In the genomic region with DNA sequence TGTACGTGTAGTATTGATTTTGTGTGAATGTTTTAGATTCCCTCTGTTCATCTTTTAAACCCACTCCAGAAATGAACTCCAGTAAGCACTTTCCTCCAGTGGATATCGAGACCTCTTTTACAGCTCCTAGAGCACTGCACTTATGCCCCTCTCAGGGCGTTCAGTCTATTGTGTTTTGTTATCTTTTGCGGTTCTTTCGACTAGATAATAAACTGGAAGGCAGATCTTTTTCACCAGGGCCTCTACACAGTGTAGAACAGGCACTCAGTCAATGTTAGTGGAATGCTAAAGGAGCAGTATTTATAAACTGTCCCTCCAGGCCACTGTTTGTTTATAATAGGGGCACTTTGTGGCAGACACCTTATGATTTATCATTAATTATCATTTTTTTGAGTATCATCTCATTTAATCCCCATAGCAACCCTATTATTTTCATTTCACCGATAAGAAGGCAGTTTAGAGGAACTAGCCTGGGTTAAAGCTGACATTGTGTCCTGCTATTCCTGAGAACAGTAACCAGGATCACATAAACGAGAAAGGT, we compare ENCODE assay signal across 8 cellular contexts. TPM values are rescaled to one million over a fixed set of nuclear protein-coding genes. Genes with fewer than 3 reads are reported as not detected.
A peak's percentile ranks its signal among the peaks of the same experiment; 100 is the strongest.
DNase-seq lines count a peak whose midpoint lies in the region; ATAC-seq, FAIRE-seq and TF ChIP-seq lines count a peak whose summit lies in the region.

No MANE protein-coding gene starts in this region.

- peaks cover 3% of the 10 kb centered on the region for H3K36me3 ChIP-seq in CD4-positive, CD25-positive, alpha-beta regulatory T cell (ENCODE audit: control insufficient read depth, insufficient read depth, low read length)
- peaks cover 8% of the 10 kb centered on the region; the same call in 1 of the 2 replicates for H3K36me3 ChIP-seq in KOPT-K1 (ENCODE audit: insufficient read depth, low read length)
- no peaks in the 10 kb centered on the region for H3K36me3 ChIP-seq in liver (ENCODE audit: control insufficient read depth in 4 of 4, insufficient read depth in 3 of 4, low read depth in 1 of 4, low read length in 3 of 4)
- no peaks in the 10 kb centered on the region for H3K36me3 ChIP-seq in upper lobe of right lung

- H3K4me3 Mint-ChIP-seq in CD4-positive, CD25-positive, alpha-beta regulatory T cell, result peak overlapping the region; percentile 87 to 95 (median 93)
- peak overlapping the region; percentile 95 for H3K4me3 Mint-ChIP-seq in activated naive CD8-positive, alpha-beta T cell treated with anti-CD3 and anti-CD28 coated beads, Interleukin-2, amount 10 ng/mL, durations not matched to agents 7 days and 5 days

- POLR2A ChIA-PET in activated naive CD8-positive, alpha-beta T cell treated with anti-CD3 and anti-CD28 coated beads, Interleukin-2, amount 10 ng/mL, durations not matched to agents 7 days and 5 days (lab: Charles Lee), result interaction anchor here (1.2 to 6.3 kb wide), 10 partner anchors 8 to 371 kb away, joined by 3 to 166 read pairs (median 19); a partner anchor contains a TSS

- TF ChIP-seq CTCF in liver (IDR thresholded peaks at IDR 0.05; ENCODE audit: low read depth, low read length, missing input control) (no peak), upper lobe of right lung (IDR thresholded peaks at IDR 0.05) (no peak)

- peak overlapping the region; percentile 78 for H3K4me3 ChIP-seq in CD4-positive, CD25-positive, alpha-beta regulatory T cell (ENCODE audit: low read depth, low read length)
- H3K4me3 ChIP-seq in liver (ENCODE audit: low read depth in 1 of 3, low read length in 3 of 3), result peak overlapping the region; percentile 72 to 97 (median 72)
- peak overlapping the region; percentile 88 for H3K4me3 ChIP-seq in upper lobe of right lung

- H3K27ac ChIP-seq in CD4-positive, CD25-positive, alpha-beta regulatory T cell (ENCODE audit: insufficient read depth, low read length, poor library complexity, severe bottlenecking), result peak overlapping the region; percentile 87
- H3K27ac ChIP-seq in KOPT-K1 (ENCODE audit: low read depth, low read length, poor library complexity, severe bottlenecking) (peak overlapping the region; percentile 76), liver (ENCODE audit: low read depth in 1 of 2, low read length in 2 of 2) (peak overlapping the region; percentile 98), upper lobe of right lung (peak overlapping the region; percentile 97)

- H3K4me1 ChIP-seq in CD4-positive, CD25-positive, alpha-beta regulatory T cell (ENCODE audit: control insufficient read depth, insufficient read depth, low read length, poor library complexity, severe bottlenecking), result peaks cover 54% of the 10 kb centered on the region
- peaks cover 2 to 40% (median 28%) of the 10 kb centered on the region in 4 donors for H3K4me1 ChIP-seq in liver (ENCODE audit: control insufficient read depth in 4 of 4, insufficient read depth in 4 of 4, low read length in 3 of 4)
- H3K4me1 ChIP-seq in upper lobe of right lung, result peaks cover 48% of the 10 kb centered on the region

- no peaks in the 10 kb centered on the region for H3K27me3 Mint-ChIP-seq in CD4-positive, CD25-positive, alpha-beta regulatory T cell
- no peaks in the 10 kb centered on the region for H3K27me3 Mint-ChIP-seq in activated naive CD8-positive, alpha-beta T cell treated with anti-CD3 and anti-CD28 coated beads, Interleukin-2, amount 10 ng/mL, durations not matched to agents 7 days and 5 days

- peak overlapping the region; percentile 96 to 98 (median 97) for H3K27ac Mint-ChIP-seq in CD4-positive, CD25-positive, alpha-beta regulatory T cell
- peak overlapping the region; percentile 96 for H3K27ac Mint-ChIP-seq in activated naive CD8-positive, alpha-beta T cell treated with anti-CD3 and anti-CD28 coated beads, Interleukin-2, amount 10 ng/mL, durations not matched to agents 7 days and 5 days

- peak in 1 of 3 donors; percentile 57 for DNase-seq in CD4-positive, CD25-positive, alpha-beta regulatory T cell
- DNase-seq in activated naive CD8-positive, alpha-beta T cell treated with anti-CD3 and anti-CD28 coated beads, Interleukin-2, amount 10 ng/mL, durations not matched to agents 7 days and 5 days, result no peak
- DNase-seq in upper lobe of right lung (no peak), head of caudate nucleus (no peak), urothelium cell line (ENCODE audit: low spot score) (no peak), hippocampal formation (lab: John Stamatoyannopoulos, UW) (no peak)

- TF ChIP-seq RAD21 in liver (IDR thresholded peaks at IDR 0.05), result no peak

- peak overlapping the region; percentile 65 to 96 for H3K9ac ChIP-seq in liver (ENCODE audit: low read depth in 1 of 2, low read length in 2 of 2)

- intact Hi-C loops in upper lobe of right lung (cut with DNase I) (no loop called here), head of caudate nucleus (cut with DNase I) (loop anchor here (2.0 to 10.0 kb wide), 3 partner anchors 64 to 517 kb away; a partner anchor contains a TSS)

- no peak for FAIRE-seq in urothelium cell line (lab: Jason Lieb, UNC)

- peaks cover 5% of the 10 kb centered on the region for H3K36me3 Mint-ChIP-seq in CD4-positive, CD25-positive, alpha-beta regulatory T cell
- peaks cover 30% of the 10 kb centered on the region for H3K36me3 Mint-ChIP-seq in activated naive CD8-positive, alpha-beta T cell treated with anti-CD3 and anti-CD28 coated beads, Interleukin-2, amount 10 ng/mL, durations not matched to agents 7 days and 5 days

- 14% methylated on average over 7 of the region's 7 CpGs for WGBS in liver

- no peaks in the 10 kb centered on the region for H3K9me3 Mint-ChIP-seq in CD4-positive, CD25-positive, alpha-beta regulatory T cell
- no peaks in the 10 kb centered on the region for H3K9me3 Mint-ChIP-seq in activated naive CD8-positive, alpha-beta T cell treated with anti-CD3 and anti-CD28 coated beads, Interleukin-2, amount 10 ng/mL, durations not matched to agents 7 days and 5 days

- no peaks in the 10 kb centered on the region for H3K9me3 ChIP-seq in CD4-positive, CD25-positive, alpha-beta regulatory T cell (ENCODE audit: control insufficient read depth in 2 of 2, low read length in 2 of 2)
- H3K9me3 ChIP-seq in KOPT-K1 (ENCODE audit: insufficient read depth, low read length, poor library complexity, severe bottlenecking), result no peaks in the 10 kb centered on the region
- H3K9me3 ChIP-seq in liver (ENCODE audit: control insufficient read depth in 4 of 4, low read length in 3 of 4), result no peaks in the 10 kb centered on the region
- H3K9me3 ChIP-seq in upper lobe of right lung, result no peaks in the 10 kb centered on the region

- peaks cover 40 to 72% (median 56%) of the 10 kb centered on the region in 4 donors for H3K4me1 Mint-ChIP-seq in CD4-positive, CD25-positive, alpha-beta regulatory T cell
- H3K4me1 Mint-ChIP-seq in activated naive CD8-positive, alpha-beta T cell treated with anti-CD3 and anti-CD28 coated beads, Interleukin-2, amount 10 ng/mL, durations not matched to agents 7 days and 5 days, result peaks cover 48% of the 10 kb centered on the region

- H3K27me3 ChIP-seq in CD4-positive, CD25-positive, alpha-beta regulatory T cell (ENCODE audit: control insufficient read depth, insufficient read depth, low read length), result no peaks in the 10 kb centered on the region
- H3K27me3 ChIP-seq in liver (ENCODE audit: control insufficient read depth in 4 of 4, insufficient read depth in 4 of 4, low read length in 3 of 4) (no peaks in the 10 kb centered on the region), upper lobe of right lung (no peaks in the 10 kb centered on the region)

- ATAC-seq in CD4-positive, CD25-positive, alpha-beta regulatory T cell (ENCODE audit: low read depth in 2 of 2), result no peak
- ATAC-seq in activated naive CD8-positive, alpha-beta T cell treated with anti-CD3 and anti-CD28 coated beads, Interleukin-2, amount 10 ng/mL, durations not matched to agents 7 days and 5 days (ENCODE audit: low read depth), result no peak
- ATAC-seq in upper lobe of right lung, result no peak

TF ChIP-seq in liver, 16 proteins besides CTCF, POLR2A, EP300 and RAD21:
- no peak for TF ChIP-seq FOXA1 (IDR thresholded peaks at IDR 0.05)
- no peak for TF ChIP-seq RXRA (IDR thresholded peaks at IDR 0.05)
- TF ChIP-seq HNF4G (IDR thresholded peaks at IDR 0.05), result no peak
- TF ChIP-seq JUND (IDR thresholded peaks at IDR 0.05), result no peak
- peak; percentile 2 for TF ChIP-seq TAF1 (conservative IDR thresholded peaks at IDR 0.05)
- no peak for TF ChIP-seq FOXA2 (IDR thresholded peaks at IDR 0.05)
TF ChIP-seq in liver: peak in this region for 1.

RNA-seq across cellular contexts. Expression of a gene that starts 0.7 kb away (rescaled TPM):
- total RNA-seq in CD4-positive, CD25-positive, alpha-beta regulatory T cell, result 50.4 TPM
- 10 to 100 TPM in 3 of 4 donors, 1 to 10 TPM in 1; 5.5 to 15.2 (median 11.9) TPM for polyA plus RNA-seq in CD4-positive, CD25-positive, alpha-beta regulatory T cell
- 100 to 1,000 TPM; 154 to 168 TPM for total RNA-seq in activated naive CD8-positive, alpha-beta T cell treated with anti-CD3 and anti-CD28 coated beads, Interleukin-2, amount 10 ng/mL, durations not matched to agents 7 days and 5 days
- total RNA-seq in liver (10 to 100 TPM in 1 of 2 donors, 1 to 10 TPM in 1; 9.3 to 16.4 TPM), upper lobe of right lung (37.0 TPM)
- 1 to 10 TPM; 4.2 to 5.2 TPM for polyA plus RNA-seq in liver
